8 cellular contexts compared by ENCODE assay signal in the genomic region with DNA sequence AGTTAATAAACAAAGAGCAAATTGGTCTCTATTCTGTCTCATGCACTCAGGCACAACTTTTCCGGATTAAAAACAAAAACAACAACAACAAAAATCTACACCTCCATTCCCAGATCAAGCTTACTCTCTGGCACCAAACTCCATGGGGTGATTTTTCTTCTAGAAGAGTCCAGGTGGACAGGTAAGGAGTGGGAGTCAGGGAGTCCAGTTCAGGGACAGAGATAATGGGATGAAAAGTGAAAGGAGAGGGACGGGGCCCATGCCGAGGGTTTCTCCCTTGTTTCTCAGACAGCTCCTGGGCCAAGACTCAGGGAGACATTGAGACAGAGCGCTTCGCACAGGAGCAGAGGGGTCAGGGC. TPM values are rescaled to one million over a fixed set of nuclear protein-coding genes. Genes with fewer than 3 reads are reported as not detected.
A peak's percentile ranks its signal among the peaks of the same experiment; 100 is the strongest.
DNase-seq lines count a peak whose midpoint lies in the region; ATAC-seq and TF ChIP-seq lines count a peak whose summit lies in the region.

No MANE protein-coding gene starts in this region.

- no peaks in the 10 kb centered on the region for H3K27me3 Mint-ChIP-seq in activated T-cell treated with anti-CD3 and anti-CD28 coated beads, Interleukin-2, amount 50 U/mL, for 4 hours (ENCODE audit: low read depth)
- H3K27me3 Mint-ChIP-seq in MCF 10A (ENCODE audit: insufficient read depth, unreplicated experiment) = no peaks in the 10 kb centered on the region
- no peaks in the 10 kb centered on the region for H3K27me3 Mint-ChIP-seq in memory B cell

- TF ChIP-seq CTCF in MCF 10A (IDR thresholded peaks at IDR 0.05; ENCODE audit: unreplicated experiment) = no peak

- DNase-seq in activated T-cell treated with anti-CD3 and anti-CD28 coated beads, Interleukin-2, amount 50 U/mL, for 4 hours = no peak
- DNase-seq in activated T-cell treated with anti-CD3 and anti-CD28 coated beads for 4 hours (no peak), MCF 10A (ENCODE audit: unreplicated experiment) (no peak), memory B cell (ENCODE audit: low spot score in 2 of 2) (peak in 1 of 2 donors; percentile 26)
- no peak for DNase-seq in NK-92 treated with Interleukin-12 subunit alpha and Interleukin-12 subunit beta, amount 100 ng/mL, for 24 hours (lab: John Stamatoyannopoulos, UW)

- peaks cover 2% of the 10 kb centered on the region for H3K36me3 ChIP-seq in urinary bladder (ENCODE audit: insufficient read depth)

- H3K27ac Mint-ChIP-seq in MCF 10A (ENCODE audit: low read depth, unreplicated experiment) (peak overlapping the region; percentile 100), memory B cell (peak overlapping the region; percentile 100)

- WGBS in urinary bladder = 5% methylated on average over 5 of the region's 5 CpGs

- ATAC-seq in activated T-cell treated with anti-CD3 and anti-CD28 coated beads, Interleukin-2, amount 50 U/mL, for 4 hours = no peak
- no peak for ATAC-seq in memory B cell (ENCODE audit: low read depth)
- no peak for ATAC-seq in GM21737 (IDR thresholded peaks at IDR 0.05; ENCODE audit: unreplicated experiment)
- no peak for ATAC-seq in GM21576 (IDR thresholded peaks at IDR 0.05; ENCODE audit: unreplicated experiment)

- H3K4me1 ChIP-seq in urinary bladder (ENCODE audit: insufficient read depth) = no peaks in the 10 kb centered on the region

- intact Hi-C loops in MCF 10A (cut with micrococcal nuclease) = loop anchor here (1.0 kb wide), 1 partner anchor 25 kb away; no protein-coding TSS in a partner anchor

- no peaks in the 10 kb centered on the region for H3K9me3 Mint-ChIP-seq in activated T-cell treated with anti-CD3 and anti-CD28 coated beads, Interleukin-2, amount 50 U/mL, for 4 hours
- no peaks in the 10 kb centered on the region for H3K9me3 Mint-ChIP-seq in MCF 10A (ENCODE audit: unreplicated experiment)
- no peaks in the 10 kb centered on the region for H3K9me3 Mint-ChIP-seq in memory B cell

- peaks cover 38% of the 10 kb centered on the region for H3K4me1 Mint-ChIP-seq in activated T-cell treated with anti-CD3 and anti-CD28 coated beads, Interleukin-2, amount 50 U/mL, for 4 hours (ENCODE audit: low read depth)
- H3K4me1 Mint-ChIP-seq in MCF 10A (ENCODE audit: insufficient read depth, unreplicated experiment) = peaks cover 12% of the 10 kb centered on the region
- peaks cover 39% of the 10 kb centered on the region for H3K4me1 Mint-ChIP-seq in memory B cell

- CTCF ChIA-PET in MCF 10A (lab: Yijun Ruan, JAX) = interaction anchor here (0.7 to 1.3 kb wide), 2 partner anchors 36 to 93 kb away, joined by 4 read pairs; no protein-coding TSS in a partner anchor

- H3K4me3 Mint-ChIP-seq in activated T-cell treated with anti-CD3 and anti-CD28 coated beads, Interleukin-2, amount 50 U/mL, for 4 hours = peak overlapping the region; percentile 95
- H3K4me3 Mint-ChIP-seq in MCF 10A (ENCODE audit: unreplicated experiment) = peak overlapping the region; percentile 96
- peak overlapping the region; percentile 95 for H3K4me3 Mint-ChIP-seq in memory B cell

- peaks cover 39% of the 10 kb centered on the region for H3K36me3 Mint-ChIP-seq in activated T-cell treated with anti-CD3 and anti-CD28 coated beads, Interleukin-2, amount 50 U/mL, for 4 hours (ENCODE audit: insufficient read depth)
- peaks cover 26% of the 10 kb centered on the region for H3K36me3 Mint-ChIP-seq in MCF 10A (ENCODE audit: insufficient read depth, unreplicated experiment)
- H3K36me3 Mint-ChIP-seq in memory B cell = peaks cover 37% of the 10 kb centered on the region

- no TSS peak for BruUV-seq in MCF 10A (replicated peaks; lab: Mats Ljungman, UMichigan)

- H3K27ac ChIP-seq in urinary bladder (ENCODE audit: low read depth) = peak overlapping the region; percentile 89

- POLR2A ChIA-PET in MCF 10A (lab: Yijun Ruan, JAX) = interaction anchor here (0.6 to 1.7 kb wide), 10 partner anchors 11 to 151 kb away, joined by 3 to 16 read pairs (median 6); no protein-coding TSS in a partner anchor

- H3K4me3 ChIP-seq in urinary bladder (ENCODE audit: low read depth, low read length) = peak overlapping the region; percentile 47

RNA-seq across cellular contexts. Expression of a gene that starts 0.4 kb away (rescaled TPM):
- 1,000 to 10,000 TPM; 1,247 to 1,756 (median 1,527) TPM for total RNA-seq in activated T-cell treated with anti-CD3 and anti-CD28 coated beads, Interleukin-2, amount 50 U/mL, for 4 hours
- total RNA-seq in MCF 10A (2022) (139 and 217 TPM in 2 replicates), urinary bladder (85.1 TPM)
- polyA plus RNA-seq in urinary bladder = 962 TPM
